ENCODE assay signal across 8 cellular contexts in genomic region chr6:501891-502601, GRCh38.
DNase-seq lines count a peak whose midpoint lies in the region; TF ChIP-seq lines count a peak whose summit lies in the region.

No MANE protein-coding gene starts in this region.

- H3K27ac ChIP-seq in OCI-LY1 (ENCODE audit: low read depth, low read length, poor library complexity, severe bottlenecking) = no peak overlapping the region

- peaks cover 25% of the 10 kb centered on the region for H3K4me1 ChIP-seq in OCI-LY1 (ENCODE audit: insufficient read depth, low read length, severe bottlenecking)

- peak; percentile 74 for DNase-seq in GM06990 (ENCODE audit: extremely low read depth, insufficient read length)
- DNase-seq in activated T-helper 2 cell treated with anti-CD3 and anti-CD28 coated beads, Interferon-gamma antibody, Interleukin-2, Interleukin-4, amounts not matched to agents 10 μg/mL and 5 μg/mL and 100 μg/mL, durations not matched to agents 14 hours and 24 hours and 36 hours (ENCODE audit: low spot score) = peak; percentile 62
- DNase-seq in stimulated activated CD4-positive, alpha-beta T cell treated with anti-CD3 and anti-CD28 coated beads, Interleukin-15, amount 100 ng/mL, for 24 hours = peak; percentile 84
- DNase-seq in HCEC 1CT = no peak
- no peak for DNase-seq in dedifferentiated amniotic fluid mesenchymal stem cell (ENCODE audit: extremely low spot score)
- no peak for DNase-seq in NCI-H2081 treated with DMSO at 0.1 percent for 48 hours (lab: John Stamatoyannopoulos, UW)
- no peak for DNase-seq in HK-2 (ENCODE audit: unreplicated experiment)

- H3K9ac ChIP-seq in OCI-LY1 (ENCODE audit: low read length) = peak overlapping the region; percentile 34

- H2AFZ ChIP-seq in OCI-LY1 (ENCODE audit: low read length) = no peak overlapping the region

- H3K27me3 ChIP-seq in GM06990 (replicated peaks; ENCODE audit: control insufficient read depth, insufficient read depth, low read length) (no peaks in the 10 kb centered on the region), OCI-LY1 (ENCODE audit: insufficient read depth, low read length) (no peaks in the 10 kb centered on the region)

- H3K4me1 Mint-ChIP-seq in activated T-helper 2 cell treated with anti-CD3 and anti-CD28 coated beads, Interferon-gamma antibody, Interleukin-2, Interleukin-4, amounts not matched to agents 10 μg/mL and 5 μg/mL and 100 μg/mL, durations not matched to agents 14 hours and 24 hours and 36 hours (ENCODE audit: low read depth) = peaks cover 87% of the 10 kb centered on the region

- no peak for TF ChIP-seq CTCF in GM06990 (IDR thresholded peaks at IDR 0.05; ENCODE audit: insufficient read depth, low read length, poor library complexity, severe bottlenecking)
- no peak for TF ChIP-seq CTCF in OCI-LY1 (IDR thresholded peaks at IDR 0.05; ENCODE audit: low read length)

- no peaks in the 10 kb centered on the region for H3F3A ChIP-seq in OCI-LY1 (ENCODE audit: insufficient read depth, low read length)

- H3K4me3 ChIP-seq in GM06990 (replicated peaks; ENCODE audit: low read depth, low read length) (peak overlapping the region; percentile 61), OCI-LY1 (ENCODE audit: low read depth, low read length, poor library complexity, severe bottlenecking) (peak overlapping the region; percentile 48)

- no peaks in the 10 kb centered on the region for H3K79me2 ChIP-seq in OCI-LY1 (ENCODE audit: insufficient read depth, low read length)

- peaks cover 46% of the 10 kb centered on the region for H3K36me3 Mint-ChIP-seq in activated T-helper 2 cell treated with anti-CD3 and anti-CD28 coated beads, Interferon-gamma antibody, Interleukin-2, Interleukin-4, amounts not matched to agents 10 μg/mL and 5 μg/mL and 100 μg/mL, durations not matched to agents 14 hours and 24 hours and 36 hours (ENCODE audit: low read depth)

- no peaks in the 10 kb centered on the region for H3K9me3 Mint-ChIP-seq in activated T-helper 2 cell treated with anti-CD3 and anti-CD28 coated beads, Interferon-gamma antibody, Interleukin-2, Interleukin-4, amounts not matched to agents 10 μg/mL and 5 μg/mL and 100 μg/mL, durations not matched to agents 14 hours and 24 hours and 36 hours

- H3K4me2 ChIP-seq in OCI-LY1 (ENCODE audit: low read length) = peak overlapping the region; percentile 77

- H3K27me3 Mint-ChIP-seq in activated T-helper 2 cell treated with anti-CD3 and anti-CD28 coated beads, Interferon-gamma antibody, Interleukin-2, Interleukin-4, amounts not matched to agents 10 μg/mL and 5 μg/mL and 100 μg/mL, durations not matched to agents 14 hours and 24 hours and 36 hours (ENCODE audit: low read depth) = no peaks in the 10 kb centered on the region

- peak overlapping the region; percentile 86 for H3K4me3 Mint-ChIP-seq in activated T-helper 2 cell treated with anti-CD3 and anti-CD28 coated beads, Interferon-gamma antibody, Interleukin-2, Interleukin-4, amounts not matched to agents 10 μg/mL and 5 μg/mL and 100 μg/mL, durations not matched to agents 14 hours and 24 hours and 36 hours (ENCODE audit: low read depth)

- H3K36me3 ChIP-seq in GM06990 (ENCODE audit: control insufficient read depth, insufficient read depth, low read length) = no peaks in the 10 kb centered on the region
- no peaks in the 10 kb centered on the region; the same call in 1 of the 2 replicates for H3K36me3 ChIP-seq in OCI-LY1 (ENCODE audit: insufficient read depth, low read length)

- H3K9me3 ChIP-seq in OCI-LY1 (ENCODE audit: low read length) = no peaks in the 10 kb centered on the region

- peak overlapping the region; percentile 97 for H3K27ac Mint-ChIP-seq in activated T-helper 2 cell treated with anti-CD3 and anti-CD28 coated beads, Interferon-gamma antibody, Interleukin-2, Interleukin-4, amounts not matched to agents 10 μg/mL and 5 μg/mL and 100 μg/mL, durations not matched to agents 14 hours and 24 hours and 36 hours

- no peaks in the 10 kb centered on the region for H3K9me2 ChIP-seq in OCI-LY1 (ENCODE audit: low read depth, low read length)

- intact Hi-C loops in activated T-helper 2 cell treated with anti-CD3 and anti-CD28 coated beads, Interferon-gamma antibody, Interleukin-2, Interleukin-4, amounts not matched to agents 10 μg/mL and 5 μg/mL and 100 μg/mL, durations not matched to agents 14 hours and 24 hours and 36 hours (cut with micrococcal nuclease) = loop anchor here (1.0 kb wide), 1 partner anchor 46 kb away; no protein-coding TSS in a partner anchor

- no peaks in the 10 kb centered on the region for H4K20me1 ChIP-seq in OCI-LY1 (ENCODE audit: insufficient read depth, low read length)

Comparison
In these comparisons a context has a peak if more than half of its experiments do, and no peak if none do; other contexts are left out.
1. DNase-seq: peak in GM06990 (single experiment), activated T-helper 2 cell treated with anti-CD3 and anti-CD28 coated beads, Interferon-gamma antibody, Interleukin-2, Interleukin-4, amounts not matched to agents 10 μg/mL and 5 μg/mL and 100 μg/mL, durations not matched to agents 14 hours and 24 hours and 36 hours (single experiment) and stimulated activated CD4-positive, alpha-beta T cell treated with anti-CD3 and anti-CD28 coated beads, Interleukin-15, amount 100 ng/mL, for 24 hours (single experiment); none in HCEC 1CT (single experiment), dedifferentiated amniotic fluid mesenchymal stem cell (single experiment), NCI-H2081 treated with DMSO at 0.1 percent for 48 hours (single experiment) and HK-2 (single experiment).